Comparison of ENCODE assay signal across 20 cellular contexts in the genomic region with DNA sequence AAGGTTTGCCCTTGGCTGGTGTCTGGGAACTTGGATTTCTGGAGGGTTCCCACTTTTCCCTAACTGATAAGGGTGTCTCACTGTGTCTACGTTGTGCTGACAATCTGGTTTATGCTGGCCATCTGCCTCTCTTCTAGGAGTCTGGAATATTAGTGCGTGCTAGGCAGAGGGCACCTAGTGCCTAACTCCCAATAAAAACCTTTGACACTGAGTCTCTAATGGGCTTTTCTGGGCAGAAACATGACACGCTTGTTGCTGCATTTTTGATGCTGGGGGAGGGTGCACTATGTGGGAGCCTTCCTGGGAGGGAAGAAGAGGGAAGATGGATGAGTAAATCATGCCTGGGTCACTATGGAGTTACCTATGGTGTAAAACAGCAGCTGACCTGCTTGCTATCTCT.
"Had no signal": no experiment of that assay in that cellular context is flagged by ENCODE, and none has a peak within 500 bp of the region (broad histone marks: within the 10 kb centered on the region; RNA-seq: fewer than 3 reads in every experiment).

No MANE protein-coding gene starts in this region.

- ATAC-seq: natural killer cell; sciatic nerve; stimulated activated naive CD8-positive, alpha-beta T cell treated with anti-CD3 and anti-CD28 coated beads, Interleukin-15, amount 100 ng/mL, for 72 hours; WTC11 had no signal

- H3K27ac Mint-ChIP-seq: activated CD4-positive, alpha-beta memory T cell treated with anti-CD3 and anti-CD28 coated beads, Interleukin-2, amount 10 ng/mL, durations not matched to agents 7 days and 5 days; activated naive CD4-positive, alpha-beta T cell treated with anti-CD3 and anti-CD28 coated beads, Interleukin-2, amount 50 U/mL, for 24 hours; activated T-cell treated with anti-CD3 and anti-CD28 coated beads, Interleukin-2, amount 50 U/mL, for 24 hours; natural killer cell; stimulated activated naive CD8-positive, alpha-beta T cell treated with anti-CD3 and anti-CD28 coated beads, Interleukin-15, amount 100 ng/mL, for 72 hours; type B pancreatic cell; WTC11 had no signal

- H3K27me3 Mint-ChIP-seq: activated CD4-positive, alpha-beta memory T cell treated with anti-CD3 and anti-CD28 coated beads, Interleukin-2, amount 10 ng/mL, durations not matched to agents 7 days and 5 days; activated naive CD4-positive, alpha-beta T cell treated with anti-CD3 and anti-CD28 coated beads, Interleukin-2, amount 50 U/mL, for 24 hours; central memory CD8-positive, alpha-beta T cell; stimulated activated naive CD8-positive, alpha-beta T cell treated with anti-CD3 and anti-CD28 coated beads, Interleukin-15, amount 100 ng/mL, for 72 hours; type B pancreatic cell had no signal

- H3K4me1 Mint-ChIP-seq: activated naive CD4-positive, alpha-beta T cell treated with anti-CD3 and anti-CD28 coated beads, Interleukin-2, amount 50 U/mL, for 24 hours; central memory CD8-positive, alpha-beta T cell; stimulated activated naive CD8-positive, alpha-beta T cell treated with anti-CD3 and anti-CD28 coated beads, Interleukin-15, amount 100 ng/mL, for 72 hours had no signal

- H3K36me3 Mint-ChIP-seq: activated naive CD4-positive, alpha-beta T cell treated with anti-CD3 and anti-CD28 coated beads, Interleukin-2, amount 50 U/mL, for 24 hours; natural killer cell; type B pancreatic cell had no signal

- H3K4me3 ChIP-seq: coronary artery, esophagus squamous epithelium had no signal

- H3K9me3 Mint-ChIP-seq: activated CD4-positive, alpha-beta memory T cell treated with anti-CD3 and anti-CD28 coated beads, Interleukin-2, amount 10 ng/mL, durations not matched to agents 7 days and 5 days; activated naive CD4-positive, alpha-beta T cell treated with anti-CD3 and anti-CD28 coated beads, Interleukin-2, amount 50 U/mL, for 24 hours; activated T-cell treated with anti-CD3 and anti-CD28 coated beads, Interleukin-2, amount 50 U/mL, for 24 hours; central memory CD8-positive, alpha-beta T cell; natural killer cell; stimulated activated naive CD8-positive, alpha-beta T cell treated with anti-CD3 and anti-CD28 coated beads, Interleukin-15, amount 100 ng/mL, for 72 hours; type B pancreatic cell had no signal

- DNase-seq: activated CD4-positive, alpha-beta memory T cell treated with anti-CD3 and anti-CD28 coated beads, Interleukin-2, amount 10 ng/mL, durations not matched to agents 7 days and 5 days; activated CD4-positive, alpha-beta T cell treated with anti-CD3 and anti-CD28 coated beads for 4 hours; activated effector memory CD4-positive, alpha-beta T cell treated with Interleukin-2 at 50 U/mL for 16 hours; activated T-cell treated with anti-CD3 and anti-CD28 coated beads, Interleukin-2, amount 50 U/mL, for 24 hours; amniotic stem cell; effector CD8-positive, alpha-beta T cell; esophagus squamous epithelium; foreskin fibroblast; glutamatergic neuron; mesendoderm; natural killer cell; nucleus accumbens; stimulated activated CD4-positive, alpha-beta T cell treated with anti-CD3 and anti-CD28 coated beads, Interleukin-1b, Interleukin-23, amount 100 ng/mL, for 48 hours; stimulated activated naive CD8-positive, alpha-beta T cell treated with anti-CD3 and anti-CD28 coated beads, Interleukin-15, amount 100 ng/mL, for 72 hours had no signal

- H3K36me3 ChIP-seq: esophagus squamous epithelium had no signal

- H3K27ac ChIP-seq: coronary artery, esophagus squamous epithelium had no signal

- H3K4me1 ChIP-seq: esophagus squamous epithelium had no signal

- H3K9me3 ChIP-seq: esophagus squamous epithelium had no signal

- H3K4me3 Mint-ChIP-seq: activated CD4-positive, alpha-beta memory T cell treated with anti-CD3 and anti-CD28 coated beads, Interleukin-2, amount 10 ng/mL, durations not matched to agents 7 days and 5 days; activated naive CD4-positive, alpha-beta T cell treated with anti-CD3 and anti-CD28 coated beads, Interleukin-2, amount 50 U/mL, for 24 hours; activated T-cell treated with anti-CD3 and anti-CD28 coated beads, Interleukin-2, amount 50 U/mL, for 24 hours; central memory CD8-positive, alpha-beta T cell; natural killer cell; stimulated activated naive CD8-positive, alpha-beta T cell treated with anti-CD3 and anti-CD28 coated beads, Interleukin-15, amount 100 ng/mL, for 72 hours; type B pancreatic cell; WTC11 had no signal
